In genomic region chr7:23184709-23185354, GRCh38 we compare ENCODE assay signal across 8 cellular contexts. TPM values are rescaled to one million over a fixed set of nuclear protein-coding genes. Genes with fewer than 3 reads are reported as not detected.
DNase-seq lines count a peak whose midpoint lies in the region; ATAC-seq, FAIRE-seq and TF ChIP-seq lines count a peak whose summit lies in the region.

No MANE protein-coding gene starts in this region.

- H3K4me3 ChIP-seq in GM12864 (ENCODE audit: low read depth, low read length) (no peak overlapping the region), bronchial epithelial cell (ENCODE audit: low read depth, low read length) (no peak overlapping the region)

- H3K36me3 ChIP-seq in bronchial epithelial cell (ENCODE audit: control insufficient read depth, insufficient read depth, low read length) = peaks cover 8% of the 10 kb centered on the region

- ATAC-seq in HG02642 (IDR thresholded peaks at IDR 0.05; ENCODE audit: poor library complexity, unreplicated experiment) (no peak), HG03432 (IDR thresholded peaks at IDR 0.05; ENCODE audit: unreplicated experiment) (no peak)

- TF ChIP-seq CTCF in AG09319 (IDR thresholded peaks at IDR 0.05; ENCODE audit: low read depth, low read length) (peak; percentile 71), GM12864 (IDR thresholded peaks at IDR 0.05; ENCODE audit: low read depth, low read length, missing control alignments) (peak; percentile 41), bronchial epithelial cell (IDR thresholded peaks at IDR 0.05; ENCODE audit: insufficient read depth, low read length, severe bottlenecking) (peak; percentile 44)

- peak; percentile 29 for DNase-seq in AG09319 (ENCODE audit: extremely low read depth, low read depth)
- DNase-seq in GM12864 (ENCODE audit: low read depth) = no peak
- DNase-seq in NCI-H446 (lab: John Stamatoyannopoulos, UW) = peak; percentile 16 to 60
- DNase-seq in bronchial epithelial cell (ENCODE audit: low read depth) = peak; percentile 47
- peak; percentile 84 for DNase-seq in myocyte (ENCODE audit: low read depth)
- no peak for DNase-seq in stimulated activated CD8-positive, alpha-beta memory T cell treated with anti-CD3 and anti-CD28 coated beads, Interleukin-4, amount 100 ng/mL, for 48 hours

- no peak for FAIRE-seq in bronchial epithelial cell (lab: Jason Lieb, UNC)

- H3K27me3 ChIP-seq in bronchial epithelial cell (ENCODE audit: control insufficient read depth, insufficient read depth, low read length) = no peaks in the 10 kb centered on the region

RNA-seq across cellular contexts. Expression of gene NUP42, which starts 3.0 kb away (rescaled TPM):
- 16.3 and 29.4 TPM in 2 replicates for total RNA-seq in bronchial epithelial cell
- total RNA-seq in myocyte = 64.1 and 70.2 TPM in 2 replicates
- 26.6 TPM for polyA plus RNA-seq in myocyte (2012)

Comparison
In these comparisons a context has a peak if more than half of its experiments do, and no peak if none do; other contexts are left out.
1. DNase-seq: peak in AG09319 (single experiment), NCI-H446 (2 of 2), bronchial epithelial cell (single experiment) and myocyte (single experiment); none in GM12864 (single experiment) and stimulated activated CD8-positive, alpha-beta memory T cell treated with anti-CD3 and anti-CD28 coated beads, Interleukin-4, amount 100 ng/mL, for 48 hours (single experiment).
2. Peak in every context shown above with its lines, with median percentiles within 50 percentile points of each other: CTCF ChIP-seq.